In the genomic region with DNA sequence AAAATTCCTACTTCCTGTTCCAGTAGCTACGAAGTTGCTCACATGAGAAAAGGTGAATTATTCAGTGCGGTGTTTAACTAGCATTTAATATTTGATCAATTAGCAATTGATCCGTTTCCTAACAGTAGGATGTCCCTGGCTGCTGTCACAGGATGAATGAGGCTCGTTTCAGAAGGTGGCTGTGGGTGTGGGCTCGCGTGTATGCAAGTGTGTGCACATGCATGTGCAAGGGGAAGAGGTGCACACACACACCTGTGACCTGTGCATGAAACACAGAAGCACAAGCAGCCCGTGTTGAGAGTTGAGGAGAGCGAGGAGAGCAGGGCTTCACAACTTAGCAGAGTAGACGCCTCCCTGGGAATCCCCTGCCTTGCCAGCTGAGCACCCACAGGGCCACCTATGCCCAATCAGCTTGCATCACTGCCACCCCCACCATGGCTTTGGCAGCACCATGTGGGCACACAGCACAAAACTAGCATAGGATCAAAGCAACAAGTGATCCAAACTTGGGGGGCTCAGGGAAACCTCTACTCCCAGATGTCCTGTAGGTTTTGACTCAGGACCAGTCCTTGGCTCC, we compare ENCODE assay signal across 18 cellular contexts.
DNase-seq lines count a peak whose midpoint lies in the region; ATAC-seq and TF ChIP-seq lines count a peak whose summit lies in the region.
"Had no signal": no experiment of that assay in that cellular context is flagged by ENCODE, and none has a peak within 500 bp of the region (broad histone marks: within the 10 kb centered on the region; RNA-seq: fewer than 3 reads in every experiment).

No MANE protein-coding gene starts in this region.

- WGBS in esophagus squamous epithelium, 2 donors: 66 to 69% methylated on average over 8 of the region's 9 CpGs

- no peaks in the 10 kb centered on the region for H3K27me3 ChIP-seq in KMS-11 (ENCODE audit: insufficient read depth, low read depth)
- no peaks in the 10 kb centered on the region for H3K27me3 ChIP-seq in PC-3 (ENCODE audit: low read length)
- H3K27me3 ChIP-seq in osteoblast (ENCODE audit: insufficient read depth, low read length): peaks cover 4% of the 10 kb centered on the region
- no peaks in the 10 kb centered on the region for H3K27me3 ChIP-seq in esophagus squamous epithelium
- H3K27me3 ChIP-seq: gastrocnemius medialis, neutrophil had no signal

- H3K4me3 ChIP-seq in KMS-11 (IDR thresholded peaks at IDR 0.05; ENCODE audit: insufficient read depth, low read depth, low read length) (no peak overlapping the region), PC-3 (ENCODE audit: low read length) (no peak overlapping the region), osteoblast (ENCODE audit: insufficient read depth, low read length) (no peak overlapping the region), esophagus squamous epithelium (no peak overlapping the region)
- H3K4me3 ChIP-seq: gastrocnemius medialis had no signal

- H4K20me1 ChIP-seq in KMS-11 (ENCODE audit: insufficient read depth) (no peaks in the 10 kb centered on the region), PC-3 (ENCODE audit: low read length) (no peaks in the 10 kb centered on the region), osteoblast (ENCODE audit: insufficient read depth, low read length) (no peaks in the 10 kb centered on the region)

- TF ChIP-seq CTCF in KMS-11 (conservative IDR thresholded peaks at IDR 0.05; ENCODE audit: low read depth, low read length) (no peak), PC-3 (conservative IDR thresholded peaks at IDR 0.05; ENCODE audit: low read depth, low read length) (no peak), osteoblast (IDR thresholded peaks at IDR 0.05; ENCODE audit: extremely low read depth, low read depth, low read length) (no peak), esophagus squamous epithelium (IDR thresholded peaks at IDR 0.05) (no peak)

- peak; percentile 53 for DNase-seq in stimulated activated CD8-positive, alpha-beta memory T cell treated with anti-CD3 and anti-CD28 coated beads, Interleukin-4, amount 100 ng/mL, for 48 hours
- DNase-seq in PC-3: no peak
- no peak for DNase-seq in osteoblast (ENCODE audit: insufficient read length, low spot score, missing footprints)
- DNase-seq in esophagus squamous epithelium (lab: John Stamatoyannopoulos, UW): no peak
- DNase-seq: activated naive CD4-positive, alpha-beta T cell treated with anti-CD3 and anti-CD28 coated beads, Interleukin-2, amount 10 ng/mL, durations not matched to agents 7 days and 5 days; cortex of kidney; gastrocnemius medialis; KBM-7; left cardiac atrium; NCI-H1092; NCI-H510A treated with DMSO at 0.1 percent for 48 hours; SHP77; T-helper 1 cell had no signal

- H3K9me3 ChIP-seq in PC-3 (ENCODE audit: low read length) (no peaks in the 10 kb centered on the region), osteoblast (ENCODE audit: low read depth, low read length) (no peaks in the 10 kb centered on the region), esophagus squamous epithelium (peaks cover 0 to 8% (median 4%) of the 10 kb centered on the region in 3 donors)
- H3K9me3 ChIP-seq: gastrocnemius medialis, neutrophil had no signal

- H3K27ac ChIP-seq in KMS-11 (no peak overlapping the region), PC-3 (ENCODE audit: low read length) (no peak overlapping the region), osteoblast (ENCODE audit: low read depth, low read length) (no peak overlapping the region), esophagus squamous epithelium (no peak overlapping the region)
- H3K27ac ChIP-seq: gastrocnemius medialis, neutrophil had no signal

- H3K4me1 ChIP-seq in KMS-11 (ENCODE audit: low read depth, poor library complexity, severe bottlenecking): peaks cover 23% of the 10 kb centered on the region
- H3K4me1 ChIP-seq in PC-3 (ENCODE audit: insufficient read depth, low read length): no peaks in the 10 kb centered on the region
- H3K4me1 ChIP-seq in osteoblast (ENCODE audit: insufficient read depth, low read length): no peaks in the 10 kb centered on the region
- peaks cover 0 to 11% (median 0%) of the 10 kb centered on the region in 3 donors for H3K4me1 ChIP-seq in esophagus squamous epithelium
- H3K4me1 ChIP-seq: gastrocnemius medialis had no signal

- no TSS peak for BruUV-seq in PC-3 (replicated peaks; lab: Mats Ljungman, UMichigan)

- H2AFZ ChIP-seq in KMS-11 (ENCODE audit: low read depth): no peak overlapping the region
- no peak overlapping the region for H2AFZ ChIP-seq in PC-3 (ENCODE audit: low read length)
- no peak overlapping the region for H2AFZ ChIP-seq in osteoblast (ENCODE audit: low read length)

- CTCF ChIA-PET in PC-3 (lab: Charles Lee): no interaction called here

- H3K79me2 ChIP-seq in KMS-11 (ENCODE audit: insufficient read depth, low read depth) (no peaks in the 10 kb centered on the region), PC-3 (ENCODE audit: low read length) (no peaks in the 10 kb centered on the region), osteoblast (ENCODE audit: insufficient read depth, low read length) (no peaks in the 10 kb centered on the region)

- H3K9ac ChIP-seq in KMS-11 (no peak overlapping the region), PC-3 (ENCODE audit: low read length) (no peak overlapping the region)

- POLR2A ChIA-PET in PC-3 (lab: Charles Lee; ENCODE audit: unreplicated experiment): no interaction called here

- ATAC-seq in GM18868 (IDR thresholded peaks at IDR 0.05; ENCODE audit: unreplicated experiment) (peak; percentile 66), esophagus mucosa (peak; percentile 15), PC-3 (no peak)
- ATAC-seq: gastrocnemius medialis, HCT116, left cardiac atrium had no signal

- peak overlapping the region; percentile 37; the same call in 1 of the 2 replicates for H3K4me2 ChIP-seq in KMS-11
- no peak overlapping the region for H3K4me2 ChIP-seq in PC-3 (ENCODE audit: low read length)
- no peak overlapping the region for H3K4me2 ChIP-seq in osteoblast (ENCODE audit: insufficient read depth, low read length)

- no peaks in the 10 kb centered on the region for H3F3A ChIP-seq in PC-3 (ENCODE audit: low read length, unreplicated experiment)

- intact Hi-C loops in PC-3 (cut with micrococcal nuclease): no loop called here
- intact Hi-C loops in esophagus squamous epithelium (cut with DNase I): loop anchor here (10.0 kb wide), 1 partner anchor 436 kb away; no protein-coding TSS in a partner anchor

- TF ChIP-seq POLR2A in esophagus squamous epithelium (IDR thresholded peaks at IDR 0.05): no peak

- H3K9me2 ChIP-seq in PC-3 (replicated peaks; ENCODE audit: low read length): no peaks in the 10 kb centered on the region

- no peaks in the 10 kb centered on the region for H3K36me3 ChIP-seq in KMS-11 (ENCODE audit: insufficient read depth)
- no peaks in the 10 kb centered on the region for H3K36me3 ChIP-seq in PC-3 (ENCODE audit: low read depth, low read length)
- no peaks in the 10 kb centered on the region for H3K36me3 ChIP-seq in osteoblast (ENCODE audit: insufficient read depth, low read length)
- no peaks in the 10 kb centered on the region for H3K36me3 ChIP-seq in esophagus squamous epithelium
- H3K36me3 ChIP-seq: gastrocnemius medialis, neutrophil had no signal
